In the genomic region with DNA sequence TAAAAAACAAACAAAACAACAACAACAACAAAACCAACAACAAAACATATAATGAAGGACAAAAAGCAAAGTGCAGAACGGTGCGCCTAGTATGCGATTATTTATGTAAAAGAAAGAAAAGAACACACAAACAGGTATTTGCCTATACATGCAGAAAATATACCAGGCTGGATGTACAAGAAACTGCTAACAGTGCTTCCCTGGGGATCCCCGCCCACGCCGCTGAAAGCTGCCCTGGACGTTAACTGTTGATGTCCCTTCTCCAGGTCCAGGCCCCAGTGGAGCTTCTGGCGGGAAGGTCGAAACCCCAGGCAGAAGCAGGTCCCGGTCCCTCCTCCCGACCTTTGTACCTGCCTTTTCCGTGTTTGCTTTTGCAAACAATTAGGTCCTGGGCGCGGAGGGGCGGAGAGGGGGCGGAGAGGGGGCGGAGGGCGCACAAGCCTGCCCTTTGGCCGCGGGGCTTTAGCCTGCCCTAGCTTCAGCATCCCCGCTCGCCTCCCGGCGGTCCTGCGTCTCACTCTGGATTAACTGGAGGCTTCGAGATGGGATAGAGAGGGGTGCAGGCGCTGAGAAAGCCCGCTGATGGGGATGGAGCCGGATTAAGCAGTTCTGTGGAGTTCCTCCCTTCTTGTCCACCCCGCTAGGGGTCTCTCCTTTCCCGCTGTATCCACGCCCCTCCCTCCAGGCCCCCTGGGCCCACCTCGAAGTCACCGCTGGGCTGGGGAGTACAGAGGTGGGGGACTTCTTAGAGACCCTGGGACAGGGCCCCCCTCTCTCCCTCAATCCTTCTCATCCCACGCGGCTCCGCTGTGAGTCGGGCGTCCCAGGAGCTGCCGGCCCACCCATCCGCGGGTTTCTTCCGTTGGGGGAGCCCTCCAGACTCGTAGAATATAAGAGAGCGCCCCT, we compare ENCODE assay signal across 8 cellular contexts. TPM values are rescaled to one million over a fixed set of nuclear protein-coding genes. Genes with fewer than 3 reads are reported as not detected.
DNase-seq lines count a peak whose midpoint lies in the region; ATAC-seq and TF ChIP-seq lines count a peak whose summit lies in the region.

No MANE protein-coding gene starts in this region.

- H3K36me3 Mint-ChIP-seq in endothelial cell (ENCODE audit: low read depth, unreplicated experiment) (peaks cover 3% of the 10 kb centered on the region), nephron (ENCODE audit: low read depth) (no peaks in the 10 kb centered on the region)

- peak overlapping the region; percentile 35 for H2AFZ ChIP-seq in MM.1S (ENCODE audit: low read length)

- H3K4me2 ChIP-seq in BLaER1 (peak overlapping the region; percentile 68; the same call in 1 of the 2 replicates), MM.1S (ENCODE audit: low read depth, low read length) (peak overlapping the region; percentile 60)

- DNase-seq in MM.1S (no peak), endothelial cell (ENCODE audit: low spot score) (peak; percentile 41), mesenteric fat pad (ENCODE audit: low spot score) (no peak), posterior vena cava (ENCODE audit: low spot score) (no peak)

- H3K27me3 ChIP-seq in BLaER1 (peaks cover 28% of the 10 kb centered on the region), MM.1S (replicated peaks; ENCODE audit: insufficient read depth, low read length) (no peaks in the 10 kb centered on the region; the same call in 1 of the 2 replicates)

- H3K27ac ChIP-seq in BLaER1, result no peak overlapping the region
- no peak overlapping the region for H3K27ac ChIP-seq in MM.1S (ENCODE audit: low read length)

- no peak overlapping the region for H3K9ac ChIP-seq in BLaER1
- peak overlapping the region; percentile 8; the same call in 1 of the 2 replicates for H3K9ac ChIP-seq in MM.1S (ENCODE audit: low read length)

- no peaks in the 10 kb centered on the region for H3K79me2 ChIP-seq in MM.1S (ENCODE audit: low read length)

- H3K9me3 ChIP-seq in BLaER1 (no peaks in the 10 kb centered on the region), MM.1S (replicated peaks; ENCODE audit: insufficient read depth, low read length) (no peaks in the 10 kb centered on the region)

- H3K4me3 Mint-ChIP-seq in endothelial cell (ENCODE audit: unreplicated experiment) (peak overlapping the region; percentile 60), nephron (peak overlapping the region; percentile 73 to 75 (median 75))

- H3K9me3 Mint-ChIP-seq in endothelial cell (ENCODE audit: unreplicated experiment) (no peaks in the 10 kb centered on the region), nephron (no peaks in the 10 kb centered on the region)

- H3K4me3 ChIP-seq in BLaER1 (no peak overlapping the region), MM.1S (ENCODE audit: low read length) (peak overlapping the region; percentile 12; the same call in 1 of the 2 replicates)

- H3K9me2 ChIP-seq in MM.1S (replicated peaks; ENCODE audit: insufficient read depth, low read length), result no peaks in the 10 kb centered on the region

- H3K27ac Mint-ChIP-seq in endothelial cell (ENCODE audit: unreplicated experiment), result peak overlapping the region; percentile 38
- no peak overlapping the region for H3K27ac Mint-ChIP-seq in nephron

- H4K20me1 ChIP-seq in BLaER1 (no peaks in the 10 kb centered on the region), MM.1S (ENCODE audit: insufficient read depth, low read length) (no peaks in the 10 kb centered on the region)

- ATAC-seq in GM18870 (IDR thresholded peaks at IDR 0.05; ENCODE audit: unreplicated experiment) (no peak), HG02763 (IDR thresholded peaks at IDR 0.05; ENCODE audit: unreplicated experiment) (no peak)

- TF ChIP-seq CTCF in MM.1S (IDR thresholded peaks at IDR 0.05; ENCODE audit: low read length), result no peak
- no peak for TF ChIP-seq CTCF in endothelial cell (IDR thresholded peaks at IDR 0.05; ENCODE audit: unreplicated experiment)
- peak in 1 of 3 experiments; percentile 11 for TF ChIP-seq CTCF in nephron (IDR thresholded peaks at IDR 0.05; ENCODE audit: unreplicated experiment in 3 of 3)

- no peaks in the 10 kb centered on the region for H3K36me3 ChIP-seq in BLaER1
- no peaks in the 10 kb centered on the region for H3K36me3 ChIP-seq in MM.1S (replicated peaks; ENCODE audit: insufficient read depth, low read length)

- peaks cover 5% of the 10 kb centered on the region for H3K27me3 Mint-ChIP-seq in endothelial cell (ENCODE audit: unreplicated experiment)
- H3K27me3 Mint-ChIP-seq in nephron (ENCODE audit: low read depth), result peaks cover 29% of the 10 kb centered on the region

- peaks cover 5% of the 10 kb centered on the region; the same call in 1 of the 2 replicates for H3K4me1 ChIP-seq in BLaER1
- peaks cover 7% of the 10 kb centered on the region for H3K4me1 ChIP-seq in MM.1S (ENCODE audit: low read length)

- intact Hi-C loops in posterior vena cava (cut with DNase I), result loop anchor here (10.0 kb wide), 2 partner anchors 163 to 213 kb away; no protein-coding TSS in a partner anchor

- no peaks in the 10 kb centered on the region for H3F3A ChIP-seq in MM.1S (ENCODE audit: insufficient read depth, low read length)

- peaks cover 3% of the 10 kb centered on the region for H3K4me1 Mint-ChIP-seq in endothelial cell (ENCODE audit: unreplicated experiment)
- peaks cover 6% of the 10 kb centered on the region for H3K4me1 Mint-ChIP-seq in nephron

RNA-seq across cellular contexts. Expression of gene AHCY, which starts 8.2 kb away (rescaled TPM):
- total RNA-seq in endothelial cell (ENCODE audit: unreplicated experiment) (165 TPM), mesenteric fat pad (56.8 TPM), posterior vena cava (10 to 100 TPM; 35.1 to 43.1 TPM)

RNA-seq across cellular contexts. Expression of gene ITCH, which starts 51.7 kb away (rescaled TPM):
- 46.8 TPM for total RNA-seq in endothelial cell (ENCODE audit: unreplicated experiment)
- 68.2 TPM for total RNA-seq in mesenteric fat pad
- total RNA-seq in posterior vena cava, result 10 to 100 TPM; 51.8 to 64.8 TPM
